ENCODE assay signal across 3 cellular contexts in the genomic region with DNA sequence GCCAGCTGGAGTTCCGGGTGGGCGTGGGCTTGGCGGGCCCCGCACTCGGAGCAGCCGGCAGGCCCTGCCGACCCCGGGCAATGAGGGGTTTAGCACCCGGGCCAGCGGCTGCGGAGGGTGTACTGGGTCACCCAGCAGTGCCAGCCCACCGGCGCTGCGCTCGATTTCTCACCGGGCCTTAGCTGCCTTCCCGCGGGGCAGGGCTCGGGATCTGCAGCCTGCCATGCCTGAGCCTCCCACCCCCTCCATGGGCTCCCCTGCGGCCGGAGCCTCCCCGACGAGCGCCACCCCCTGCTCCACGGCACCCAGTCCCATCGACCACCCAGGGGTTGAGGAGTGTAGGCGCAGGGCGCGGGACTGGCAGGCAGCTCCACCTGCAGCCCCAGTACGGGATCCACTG. TPM values are rescaled to one million over a fixed set of nuclear protein-coding genes. Genes with fewer than 3 reads are reported as not detected.
"Had no signal": no experiment of that assay in that cellular context is flagged by ENCODE, and none has a peak within 500 bp of the region (broad histone marks: within the 10 kb centered on the region; RNA-seq: fewer than 3 reads in every experiment).

No MANE protein-coding gene starts in this region.

RNA-seq across cellular contexts. Expression of a gene that starts 2.6 kb away (rescaled TPM):
- total RNA-seq: naive thymus-derived CD8-positive, alpha-beta T cell; right lobe of liver had no signal
- polyA plus RNA-seq: naive thymus-derived CD4-positive, alpha-beta T cell had no signal
